ENCODE assay signal across 1 cellular context in the genomic region with DNA sequence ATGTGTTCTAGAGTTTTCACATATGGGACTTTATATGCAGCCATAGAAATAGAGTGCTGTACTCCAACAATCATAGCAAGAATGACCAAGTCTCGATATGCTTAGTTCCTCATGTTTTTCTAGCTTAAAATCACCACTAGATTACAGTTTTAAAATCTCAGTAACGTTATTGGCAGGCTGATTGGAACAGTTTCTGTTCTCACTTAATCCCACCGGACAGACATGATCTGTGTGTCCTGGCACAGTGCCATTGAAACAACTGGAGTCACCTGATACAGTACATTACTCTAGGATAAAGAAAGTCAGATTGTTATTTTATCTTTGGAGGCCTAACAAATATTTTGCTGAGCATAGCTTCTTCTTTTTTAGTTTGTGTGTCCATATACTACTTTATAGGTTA.
TF ChIP-seq lines count a peak whose summit lies in the region.

No MANE protein-coding gene starts in this region.

TF ChIP-seq in SK-N-SH treated with all-trans-retinoic acid at 6 μM for 48 hours, 23 proteins besides CTCF, POLR2A, EP300 and RAD21 (continued from another document):
- TF ChIP-seq, protein P1, sequence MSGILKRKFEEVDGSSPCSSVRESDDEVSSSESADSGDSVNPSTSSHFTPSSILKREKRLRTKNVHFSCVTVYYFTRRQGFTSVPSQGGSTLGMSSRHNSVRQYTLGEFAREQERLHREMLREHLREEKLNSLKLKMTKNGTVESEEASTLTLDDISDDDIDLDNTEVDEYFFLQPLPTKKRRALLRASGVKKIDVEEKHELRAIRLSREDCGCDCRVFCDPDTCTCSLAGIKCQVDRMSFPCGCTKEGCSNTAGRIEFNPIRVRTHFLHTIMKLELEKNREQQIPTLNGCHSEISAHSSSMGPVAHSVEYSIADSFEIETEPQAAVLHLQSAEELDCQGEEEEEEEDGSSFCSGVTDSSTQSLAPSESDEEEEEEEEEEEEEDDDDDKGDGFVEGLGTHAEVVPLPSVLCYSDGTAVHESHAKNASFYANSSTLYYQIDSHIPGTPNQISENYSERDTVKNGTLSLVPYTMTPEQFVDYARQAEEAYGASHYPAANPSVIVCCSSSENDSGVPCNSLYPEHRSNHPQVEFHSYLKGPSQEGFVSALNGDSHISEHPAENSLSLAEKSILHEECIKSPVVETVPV (CRISPR knock-in tag; IDR thresholded peaks at IDR 0.05): no peak
- TF ChIP-seq CSDC2 (CRISPR knock-in tag; IDR thresholded peaks at IDR 0.05): no peak
- no peak for TF ChIP-seq SNAI2 (CRISPR knock-in tag; IDR thresholded peaks at IDR 0.05)
